ENCODE assay signal across 17 cellular contexts in the genomic region with DNA sequence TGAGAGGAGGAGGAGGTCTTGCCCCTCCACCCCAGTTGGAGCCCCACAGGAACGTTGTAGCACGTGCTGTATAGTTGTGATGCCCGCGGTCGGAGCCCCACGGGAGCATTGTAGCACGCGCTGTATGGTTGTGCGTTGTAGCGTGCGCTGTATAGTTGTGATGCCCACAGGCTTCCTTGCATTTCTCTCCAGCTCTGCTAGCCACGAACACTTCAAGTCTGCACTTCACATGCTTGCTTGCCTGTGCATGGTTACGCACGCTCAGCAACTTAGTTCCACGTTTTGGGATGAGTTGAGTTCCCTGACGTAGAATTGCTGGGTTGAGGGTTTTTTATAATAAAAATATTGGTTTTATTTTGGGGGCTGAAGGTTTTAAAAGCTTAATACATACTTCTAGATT. TPM values are rescaled to one million over a fixed set of nuclear protein-coding genes. Genes with fewer than 3 reads are reported as not detected.
DNase-seq lines count a peak whose midpoint lies in the region; ATAC-seq, FAIRE-seq and TF ChIP-seq lines count a peak whose summit lies in the region.
"Had no signal": no experiment of that assay in that cellular context is flagged by ENCODE, and none has a peak within 500 bp of the region (broad histone marks: within the 10 kb centered on the region; RNA-seq: fewer than 3 reads in every experiment).

No MANE protein-coding gene starts in this region.

- no peak overlapping the region for H3K4me3 ChIP-seq in K562

- H3K4me1 ChIP-seq in K562 (replicated peaks in 1 of 2; ENCODE audit: control insufficient read depth in 2 of 2, insufficient read depth in 2 of 2, low read length in 2 of 2) = no peaks in the 10 kb centered on the region; a peak in 1 of 5 replicates

- FAIRE-seq in K562 (lab: Jason Lieb, UNC) = no peak
- FAIRE-seq: A204.1 had no signal

- no peak for TF ChIP-seq POLR2A in K562 (conservative IDR thresholded peaks at IDR 0.05)

- BruUV-seq in K562 (replicated peaks; lab: Mats Ljungman, UMichigan) = no TSS peak

- no peak for TF ChIP-seq RAD21 in K562 (CRISPR knock-in tag; conservative IDR thresholded peaks at IDR 0.05 in 1 of 2, IDR thresholded peaks at IDR 0.05 in 1 of 2)

- no peak for TF ChIP-seq EP300 in K562 (IDR thresholded peaks at IDR 0.05; ENCODE audit: low read length)

- no peak overlapping the region for H3K27ac ChIP-seq in K562 (ENCODE audit: extremely low read depth, low read depth, low read length)

- ATAC-seq in Right ventricle myocardium inferior = peak; percentile 18
- no peak for ATAC-seq in left cardiac atrium
- ATAC-seq in K562 = no peak
- no peak for ATAC-seq in sciatic nerve
- ATAC-seq: HCT116 had no signal

- WGBS in K562 (ENCODE audit: insufficient coverage, low coverage, missing lambda C conversion rate) = 93% methylated on average over 16 of the region's 16 CpGs

- H3K9me1 ChIP-seq in K562 (ENCODE audit: control insufficient read depth, insufficient read depth, low read length) = peaks cover 7% of the 10 kb centered on the region

- intact Hi-C loops in Right ventricle myocardium inferior (cut with DNase I) (no loop called here), left cardiac atrium (cut with DNase I) (no loop called here), K562 (cut with micrococcal nuclease) (no loop called here), sciatic nerve (cut with DNase I) (no loop called here)

- H4K20me1 ChIP-seq in K562 (replicated peaks; ENCODE audit: control insufficient read depth, insufficient read depth, low read length) = peaks cover 50% of the 10 kb centered on the region

- H3K36me3 ChIP-seq in K562 (ENCODE audit: control insufficient read depth, insufficient read depth, low read length) = peaks cover 91% of the 10 kb centered on the region

- H3K27me3 ChIP-seq in K562 (ENCODE audit: control insufficient read depth in 2 of 2, insufficient read depth in 2 of 2, low read length in 2 of 2) = no peaks in the 10 kb centered on the region

- no peak overlapping the region for H3K4me2 ChIP-seq in K562 (ENCODE audit: insufficient read depth, low read length)

- POLR2A ChIA-PET in K562 (lab: Yijun Ruan, JAX) = interaction anchor here (0.7 to 1.0 kb wide), 4 partner anchors 9 to 20 kb away, joined by 4 to 6 read pairs (median 4); no protein-coding TSS in a partner anchor

- TF ChIP-seq CTCF in K562 (IDR thresholded peaks at IDR 0.05 in 2 of 3, conservative IDR thresholded peaks at IDR 0.05 in 1 of 3; ENCODE audit: insufficient read depth in 2 of 3, low read depth in 1 of 3, low read length in 3 of 3) = no peak

- H3K9ac ChIP-seq in K562 (ENCODE audit: insufficient read depth in 1 of 2, low read depth in 2 of 2, low read length in 2 of 2) = 0 out of 4 replicates have a peak overlapping the region, but pooled peaks of 1 of the 2 experiments have one; percentile 38

- peaks cover 84% of the 10 kb centered on the region for H3K79me2 ChIP-seq in K562 (ENCODE audit: control insufficient read depth, insufficient read depth, low read length)

- H3K9me3 ChIP-seq in K562 (replicated peaks; ENCODE audit: control insufficient read depth, insufficient read depth, low read depth, low read length) = no peaks in the 10 kb centered on the region

- no peak overlapping the region for H2AFZ ChIP-seq in K562 (ENCODE audit: low read depth, low read length)

- DNase-seq in Right ventricle myocardium inferior (ENCODE audit: missing footprints) = no peak
- no peak for DNase-seq in left cardiac atrium
- DNase-seq in DMS79 treated with DMSO at 0.1 percent for 48 hours (lab: John Stamatoyannopoulos, UW) = peak; percentile 11
- DNase-seq in K562 (ENCODE audit: extremely low read depth in 1 of 4, low spot score in 3 of 4) = no peak
- peak; percentile 25 for DNase-seq in sciatic nerve (ENCODE audit: low spot score)
- DNase-seq in D341Med (ENCODE audit: low spot score) = no peak
- DNase-seq in NCI-H1436 (lab: John Stamatoyannopoulos, UW) = no peak
- DNase-seq in inferior parietal cortex (ENCODE audit: extremely low spot score) = no peak
- DNase-seq: KG1, NCI-H1417 treated with DMSO at 0.1 percent for 48 hours, NCI-H2029 treated with DMSO at 0.1 percent for 48 hours, NCI-H2171 treated with DMSO at 0.1 percent for 48 hours, NCI-H446 treated with DMSO at 0.1 percent for 48 hours, NCI-H748 treated with DMSO at 0.1 percent for 48 hours, RPMI8226 had no signal

- in situ Hi-C loops in K562 (cut with MboI) = no loop called here

- CTCF ChIA-PET in K562 (lab: Yijun Ruan, JAX; ENCODE audit: low intra/inter-chr PET ratio) = no interaction called here

TF ChIP-seq in K562, 482 proteins besides CTCF, POLR2A, EP300 and RAD21:
- TF ChIP-seq MTF1 (CRISPR knock-in tag; IDR thresholded peaks at IDR 0.05; ENCODE audit: borderline replicate concordance) (no peak), MAFG (tag; conservative IDR thresholded peaks at IDR 0.05) (peak; percentile 19; the same call in 1 of the 2 replicates), ATF1 (CRISPR knock-in tag; IDR thresholded peaks at IDR 0.05) (no peak), ATF1 (tag; IDR thresholded peaks at IDR 0.05) (no peak), MAFF (IDR thresholded peaks at IDR 0.05; ENCODE audit: low read length) (0 out of 2 replicates have a peak, but pooled peaks have one; percentile 18), PCBP1 (IDR thresholded peaks at IDR 0.05; ENCODE audit: low read depth, low read length, poor library complexity, severe bottlenecking) (no peak), C11orf30 (IDR thresholded peaks at IDR 0.05; ENCODE audit: low read depth) (0 out of 2 replicates have a peak, but pooled peaks have one; percentile 26), ZNF316 (IDR thresholded peaks at IDR 0.05) (peak; percentile 54)
- TF ChIP-seq, protein P1, sequence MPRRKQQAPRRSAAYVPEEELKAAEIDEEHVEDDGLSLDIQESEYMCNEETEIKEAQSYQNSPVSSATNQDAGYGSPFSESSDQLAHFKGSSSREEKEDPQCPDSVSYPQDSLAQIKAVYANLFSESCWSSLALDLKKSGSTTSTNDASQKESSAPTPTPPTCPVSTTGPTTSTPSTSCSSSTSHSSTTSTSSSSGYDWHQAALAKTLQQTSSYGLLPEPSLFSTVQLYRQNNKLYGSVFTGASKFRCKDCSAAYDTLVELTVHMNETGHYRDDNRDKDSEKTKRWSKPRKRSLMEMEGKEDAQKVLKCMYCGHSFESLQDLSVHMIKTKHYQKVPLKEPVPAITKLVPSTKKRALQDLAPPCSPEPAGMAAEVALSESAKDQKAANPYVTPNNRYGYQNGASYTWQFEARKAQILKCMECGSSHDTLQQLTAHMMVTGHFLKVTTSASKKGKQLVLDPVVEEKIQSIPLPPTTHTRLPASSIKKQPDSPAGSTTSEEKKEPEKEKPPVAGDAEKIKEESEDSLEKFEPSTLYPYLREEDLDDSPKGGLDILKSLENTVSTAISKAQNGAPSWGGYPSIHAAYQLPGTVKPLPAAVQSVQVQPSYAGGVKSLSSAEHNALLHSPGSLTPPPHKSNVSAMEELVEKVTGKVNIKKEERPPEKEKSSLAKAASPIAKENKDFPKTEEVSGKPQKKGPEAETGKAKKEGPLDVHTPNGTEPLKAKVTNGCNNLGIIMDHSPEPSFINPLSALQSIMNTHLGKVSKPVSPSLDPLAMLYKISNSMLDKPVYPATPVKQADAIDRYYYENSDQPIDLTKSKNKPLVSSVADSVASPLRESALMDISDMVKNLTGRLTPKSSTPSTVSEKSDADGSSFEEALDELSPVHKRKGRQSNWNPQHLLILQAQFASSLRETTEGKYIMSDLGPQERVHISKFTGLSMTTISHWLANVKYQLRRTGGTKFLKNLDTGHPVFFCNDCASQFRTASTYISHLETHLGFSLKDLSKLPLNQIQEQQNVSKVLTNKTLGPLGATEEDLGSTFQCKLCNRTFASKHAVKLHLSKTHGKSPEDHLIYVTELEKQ (CRISPR knock-in tag; IDR thresholded peaks at IDR 0.05) = no peak

RNA-seq across cellular contexts. Expression of a gene that starts 41.6 kb away (rescaled TPM):
- 195 TPM for total RNA-seq in Right ventricle myocardium inferior
- total RNA-seq in left cardiac atrium = 100 to 1,000 TPM; 158 to 159 TPM
- total RNA-seq in K562 (2011; cell fraction: chromatin; rRNA removed; ENCODE audit: low replicate concordance) = 136 and 330 TPM in 2 replicates
- total RNA-seq in K562 (2011; cell fraction: nucleolus; rRNA removed) = 82.5 and 83.7 TPM in 2 replicates
- 139 and 175 TPM in 2 replicates for total RNA-seq in K562 (2011; cell fraction: nucleoplasm; rRNA removed)
- 116 and 147 TPM in 2 replicates for total RNA-seq in K562 (2014; rRNA removed)
- total RNA-seq in K562 (2014; rRNA removed; fragmentation: Illumina TruSeq; extraction: Trizol) = 135 and 158 TPM in 2 replicates
- total RNA-seq in K562 (2015; rRNA removed; fragmentation: Illumina TruSeq; extraction: Trizol) = 132 and 149 TPM in 2 replicates
- total RNA-seq in K562 (2021) = 128 and 131 TPM in 2 replicates
- 63.1 and 84.5 TPM in 2 replicates for polyA plus RNA-seq in K562 (2011; rRNA removed)
- polyA plus RNA-seq in K562 (2011; cell fraction: cytosol; rRNA removed) = 30.0 and 41.8 TPM in 2 replicates
- polyA plus RNA-seq in K562 (2011; cell fraction: nucleus; rRNA removed) = 45.6 and 48.0 TPM in 2 replicates
- polyA plus RNA-seq in K562 (2012) = 109 and 130 TPM in 2 replicates
- 158 and 225 TPM in 2 replicates for polyA plus RNA-seq in K562 (2014; fragmentation: Illumina TruSeq; extraction: Trizol)
- polyA plus RNA-seq in K562 (2014; fragmentation: Nextera tagmentation; extraction: Ambion mirVana) = 100 to 1,000 TPM in 1 of 2 experiments, 10 to 100 TPM in 1; 96.6 to 100 TPM
- 135 and 158 TPM in 2 replicates for polyA plus RNA-seq in K562 (2014; rRNA removed)
- 60.6 and 70.5 TPM in 2 replicates for polyA minus RNA-seq in K562 (2011; rRNA and poly(A)+ RNA removed)
- polyA minus RNA-seq in K562 (2011; cell fraction: cytosol; rRNA and poly(A)+ RNA removed) = 59.2 and 63.5 TPM in 2 replicates
- 39.3 and 44.5 TPM in 2 replicates for polyA minus RNA-seq in K562 (2011; cell fraction: nucleus; rRNA and poly(A)+ RNA removed)
- 129 TPM for total RNA-seq in sciatic nerve

Comparison
In these comparisons a context has a peak if more than half of its experiments do, and no peak if none do; other contexts are left out.
1. DNase-seq: peak in DMS79 treated with DMSO at 0.1 percent for 48 hours (single experiment) and sciatic nerve (single experiment); none in Right ventricle myocardium inferior (single experiment), left cardiac atrium (single experiment), K562 (0 of 4), D341Med (single experiment), NCI-H1436 (single experiment) and inferior parietal cortex (single experiment).